1 cellular context compared by ENCODE assay signal in genomic region chr15:78216276-78217229, GRCh38.
TF ChIP-seq lines count a peak whose summit lies in the region.

No MANE protein-coding gene starts in this region.

TF ChIP-seq in GM23338, 12 proteins besides CTCF, POLR2A, EP300 and RAD21 (continued from another document):
- no peak for TF ChIP-seq ZNF462 (CRISPR knock-in tag; IDR thresholded peaks at IDR 0.05)
- TF ChIP-seq ZNF114 (CRISPR knock-in tag; IDR thresholded peaks at IDR 0.05) = no peak
- no peak for TF ChIP-seq STAT1 (IDR thresholded peaks at IDR 0.05; ENCODE audit: unreplicated experiment)
- TF ChIP-seq ZNF331 (CRISPR knock-in tag; IDR thresholded peaks at IDR 0.05; ENCODE audit: low read depth) = no peak
